In the genomic region with DNA sequence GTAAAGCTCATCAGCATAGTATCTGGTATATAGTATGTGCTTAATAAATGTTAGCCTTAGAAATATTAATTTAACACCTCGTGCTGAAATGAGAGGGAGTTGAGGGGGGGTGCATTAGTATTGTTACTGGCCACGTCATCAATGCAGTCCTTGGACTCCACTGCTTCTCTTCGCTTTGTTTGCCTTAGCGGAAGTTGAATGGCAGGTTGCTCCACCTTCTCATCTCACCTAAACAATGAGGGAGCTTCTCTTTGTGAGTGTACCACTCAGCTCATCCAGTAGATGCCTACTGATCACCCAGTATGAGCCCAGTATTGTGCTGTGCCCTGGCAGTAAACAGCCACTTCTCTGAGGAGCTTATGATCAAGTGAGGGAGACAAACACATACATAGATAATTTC, we compare ENCODE assay signal across 1 cellular context.
TF ChIP-seq lines count a peak whose summit lies in the region.

No MANE protein-coding gene starts in this region.

TF ChIP-seq in HepG2, 621 proteins besides CTCF, POLR2A, EP300 and RAD21 (continues in another document):
- TF ChIP-seq SP5 (CRISPR knock-in tag; IDR thresholded peaks at IDR 0.05; ENCODE audit: borderline replicate concordance, low read depth) (peak; percentile 89; the same call in 1 of the 2 replicates), SOX13 (IDR thresholded peaks at IDR 0.05) (no peak; the same call in 1 of the 2 replicates), SOX13 (CRISPR knock-in tag; conservative IDR thresholded peaks at IDR 0.05 in 1 of 2, IDR thresholded peaks at IDR 0.05 in 1 of 2) (peak in 1 of 2 experiments; percentile 92; a peak in 2 of 4 replicates), ZNF350 (CRISPR knock-in tag; IDR thresholded peaks at IDR 0.05; ENCODE audit: borderline replicate concordance, low read depth) (no peak), ZNF12 (CRISPR knock-in tag; IDR thresholded peaks at IDR 0.05) (no peak), HIVEP1 (CRISPR knock-in tag; IDR thresholded peaks at IDR 0.05) (no peak), ZNF44 (CRISPR knock-in tag; IDR thresholded peaks at IDR 0.05) (no peak), GFI1 (CRISPR knock-in tag; IDR thresholded peaks at IDR 0.05; ENCODE audit: borderline replicate concordance) (no peak), ZFP82 (CRISPR knock-in tag; IDR thresholded peaks at IDR 0.05; ENCODE audit: borderline replicate concordance) (no peak), DR1 (CRISPR knock-in tag; IDR thresholded peaks at IDR 0.05) (no peak), SP1 (IDR thresholded peaks at IDR 0.05) (no peak), SP1 (CRISPR knock-in tag; IDR thresholded peaks at IDR 0.05) (no peak), ZNF790 (CRISPR knock-in tag; IDR thresholded peaks at IDR 0.05; ENCODE audit: borderline replicate concordance) (no peak), ZFP1 (CRISPR knock-in tag; IDR thresholded peaks at IDR 0.05) (no peak), ZNF619 (CRISPR knock-in tag; IDR thresholded peaks at IDR 0.05) (no peak), ZNF567 (CRISPR knock-in tag; IDR thresholded peaks at IDR 0.05; ENCODE audit: borderline replicate concordance) (no peak), SMC3 (IDR thresholded peaks at IDR 0.05; ENCODE audit: low read length) (no peak), ZFP37 (CRISPR knock-in tag; IDR thresholded peaks at IDR 0.05; ENCODE audit: borderline replicate concordance) (no peak), ZNF562 (CRISPR knock-in tag; IDR thresholded peaks at IDR 0.05; ENCODE audit: borderline replicate concordance) (no peak), JUN (CRISPR knock-in tag; IDR thresholded peaks at IDR 0.05) (no peak), ZBTB38 (CRISPR knock-in tag; IDR thresholded peaks at IDR 0.05) (no peak), CC2D1A (CRISPR knock-in tag; IDR thresholded peaks at IDR 0.05) (no peak), ATRX (CRISPR knock-in tag; IDR thresholded peaks at IDR 0.05; ENCODE audit: borderline replicate concordance) (no peak), SOX6 (IDR thresholded peaks at IDR 0.05) (no peak), SOX6 (CRISPR knock-in tag; IDR thresholded peaks at IDR 0.05) (peak; percentile 77), CREM (IDR thresholded peaks at IDR 0.05) (peak; percentile 53; the same call in 1 of the 2 replicates), CREM (CRISPR knock-in tag; IDR thresholded peaks at IDR 0.05) (no peak), ZNF431 (CRISPR knock-in tag; IDR thresholded peaks at IDR 0.05; ENCODE audit: borderline replicate concordance, low read depth) (no peak), U2AF2 (IDR thresholded peaks at IDR 0.05; ENCODE audit: low read depth, low read length) (no peak), SOX5 (CRISPR knock-in tag; IDR thresholded peaks at IDR 0.05; ENCODE audit: borderline replicate concordance) (peak; percentile 86), GTF2F1 (IDR thresholded peaks at IDR 0.05; ENCODE audit: low read length) (no peak), CREB1 (IDR thresholded peaks at IDR 0.05) (peak; percentile 46; the same call in 1 of the 2 replicates), CREB1 (CRISPR knock-in tag; IDR thresholded peaks at IDR 0.05) (no peak), GABPA (IDR thresholded peaks at IDR 0.05; ENCODE audit: low read depth, low read length) (no peak), GABPA (CRISPR knock-in tag; IDR thresholded peaks at IDR 0.05; ENCODE audit: low read depth) (no peak), TAF1 (CRISPR knock-in tag; IDR thresholded peaks at IDR 0.05) (no peak), SAFB2 (CRISPR knock-in tag; IDR thresholded peaks at IDR 0.05; ENCODE audit: borderline replicate concordance, low read depth) (no peak), ZNF441 (CRISPR knock-in tag; IDR thresholded peaks at IDR 0.05; ENCODE audit: borderline replicate concordance) (no peak), ELF3 (CRISPR knock-in tag; IDR thresholded peaks at IDR 0.05) (no peak), ZNF225 (CRISPR knock-in tag; IDR thresholded peaks at IDR 0.05) (no peak), STAG1 (CRISPR knock-in tag; IDR thresholded peaks at IDR 0.05) (no peak), RNF2 (conservative IDR thresholded peaks at IDR 0.05; ENCODE audit: low read depth) (no peak), ZNF160 (CRISPR knock-in tag; IDR thresholded peaks at IDR 0.05) (no peak), NR1H2 (CRISPR knock-in tag; IDR thresholded peaks at IDR 0.05; ENCODE audit: borderline replicate concordance, low read depth) (no peak), TMF1 (CRISPR knock-in tag; IDR thresholded peaks at IDR 0.05; ENCODE audit: low read depth) (no peak), ETV6 (CRISPR knock-in tag; conservative IDR thresholded peaks at IDR 0.05) (no peak), TRIM24 (CRISPR knock-in tag; IDR thresholded peaks at IDR 0.05) (no peak), ZNF616 (CRISPR knock-in tag; IDR thresholded peaks at IDR 0.05; ENCODE audit: low read depth) (no peak), JARID2 (CRISPR knock-in tag; IDR thresholded peaks at IDR 0.05; ENCODE audit: insufficient replicate concordance) (no peak), MTA3 (CRISPR knock-in tag; IDR thresholded peaks at IDR 0.05) (no peak), ZFYVE20 (CRISPR knock-in tag; IDR thresholded peaks at IDR 0.05; ENCODE audit: borderline replicate concordance, low read depth) (no peak)
- TF ChIP-seq, protein P1, sequence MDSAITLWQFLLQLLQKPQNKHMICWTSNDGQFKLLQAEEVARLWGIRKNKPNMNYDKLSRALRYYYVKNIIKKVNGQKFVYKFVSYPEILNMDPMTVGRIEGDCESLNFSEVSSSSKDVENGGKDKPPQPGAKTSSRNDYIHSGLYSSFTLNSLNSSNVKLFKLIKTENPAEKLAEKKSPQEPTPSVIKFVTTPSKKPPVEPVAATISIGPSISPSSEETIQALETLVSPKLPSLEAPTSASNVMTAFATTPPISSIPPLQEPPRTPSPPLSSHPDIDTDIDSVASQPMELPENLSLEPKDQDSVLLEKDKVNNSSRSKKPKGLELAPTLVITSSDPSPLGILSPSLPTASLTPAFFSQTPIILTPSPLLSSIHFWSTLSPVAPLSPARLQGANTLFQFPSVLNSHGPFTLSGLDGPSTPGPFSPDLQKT (CRISPR knock-in tag; IDR thresholded peaks at IDR 0.05; ENCODE audit: borderline replicate concordance): no peak
- TF ChIP-seq, protein P2, sequence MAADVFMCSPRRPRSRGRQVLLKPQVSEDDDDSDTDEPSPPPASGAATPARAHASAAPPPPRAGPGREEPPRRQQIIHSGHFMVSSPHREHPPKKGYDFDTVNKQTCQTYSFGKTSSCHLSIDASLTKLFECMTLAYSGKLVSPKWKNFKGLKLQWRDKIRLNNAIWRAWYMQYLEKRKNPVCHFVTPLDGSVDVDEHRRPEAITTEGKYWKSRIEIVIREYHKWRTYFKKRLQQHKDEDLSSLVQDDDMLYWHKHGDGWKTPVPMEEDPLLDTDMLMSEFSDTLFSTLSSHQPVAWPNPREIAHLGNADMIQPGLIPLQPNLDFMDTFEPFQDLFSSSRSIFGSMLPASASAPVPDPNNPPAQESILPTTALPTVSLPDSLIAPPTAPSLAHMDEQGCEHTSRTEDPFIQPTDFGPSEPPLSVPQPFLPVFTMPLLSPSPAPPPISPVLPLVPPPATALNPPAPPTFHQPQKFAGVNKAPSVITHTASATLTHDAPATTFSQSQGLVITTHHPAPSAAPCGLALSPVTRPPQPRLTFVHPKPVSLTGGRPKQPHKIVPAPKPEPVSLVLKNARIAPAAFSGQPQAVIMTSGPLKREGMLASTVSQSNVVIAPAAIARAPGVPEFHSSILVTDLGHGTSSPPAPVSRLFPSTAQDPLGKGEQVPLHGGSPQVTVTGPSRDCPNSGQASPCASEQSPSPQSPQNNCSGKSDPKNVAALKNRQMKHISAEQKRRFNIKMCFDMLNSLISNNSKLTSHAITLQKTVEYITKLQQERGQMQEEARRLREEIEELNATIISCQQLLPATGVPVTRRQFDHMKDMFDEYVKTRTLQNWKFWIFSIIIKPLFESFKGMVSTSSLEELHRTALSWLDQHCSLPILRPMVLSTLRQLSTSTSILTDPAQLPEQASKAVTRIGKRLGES (CRISPR knock-in tag; IDR thresholded peaks at IDR 0.05; ENCODE audit: borderline replicate concordance): no peak
- TF ChIP-seq, protein P3, sequence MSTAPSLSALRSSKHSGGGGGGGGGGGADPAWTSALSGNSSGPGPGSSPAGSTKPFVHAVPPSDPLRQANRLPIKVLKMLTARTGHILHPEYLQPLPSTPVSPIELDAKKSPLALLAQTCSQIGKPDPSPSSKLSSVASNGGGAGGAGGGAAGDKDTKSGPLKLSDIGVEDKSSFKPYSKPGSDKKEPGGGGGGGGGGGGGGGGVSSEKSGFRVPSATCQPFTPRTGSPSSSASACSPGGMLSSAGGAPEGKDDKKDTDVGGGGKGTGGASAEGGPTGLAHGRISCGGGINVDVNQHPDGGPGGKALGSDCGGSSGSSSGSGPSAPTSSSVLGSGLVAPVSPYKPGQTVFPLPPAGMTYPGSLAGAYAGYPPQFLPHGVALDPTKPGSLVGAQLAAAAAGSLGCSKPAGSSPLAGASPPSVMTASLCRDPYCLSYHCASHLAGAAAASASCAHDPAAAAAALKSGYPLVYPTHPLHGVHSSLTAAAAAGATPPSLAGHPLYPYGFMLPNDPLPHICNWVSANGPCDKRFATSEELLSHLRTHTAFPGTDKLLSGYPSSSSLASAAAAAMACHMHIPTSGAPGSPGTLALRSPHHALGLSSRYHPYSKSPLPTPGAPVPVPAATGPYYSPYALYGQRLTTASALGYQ (CRISPR knock-in tag; IDR thresholded peaks at IDR 0.05): no peak
- TF ChIP-seq, protein P4, sequence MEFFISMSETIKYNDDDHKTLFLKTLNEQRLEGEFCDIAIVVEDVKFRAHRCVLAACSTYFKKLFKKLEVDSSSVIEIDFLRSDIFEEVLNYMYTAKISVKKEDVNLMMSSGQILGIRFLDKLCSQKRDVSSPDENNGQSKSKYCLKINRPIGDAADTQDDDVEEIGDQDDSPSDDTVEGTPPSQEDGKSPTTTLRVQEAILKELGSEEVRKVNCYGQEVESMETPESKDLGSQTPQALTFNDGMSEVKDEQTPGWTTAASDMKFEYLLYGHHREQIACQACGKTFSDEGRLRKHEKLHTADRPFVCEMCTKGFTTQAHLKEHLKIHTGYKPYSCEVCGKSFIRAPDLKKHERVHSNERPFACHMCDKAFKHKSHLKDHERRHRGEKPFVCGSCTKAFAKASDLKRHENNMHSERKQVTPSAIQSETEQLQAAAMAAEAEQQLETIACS (CRISPR knock-in tag; IDR thresholded peaks at IDR 0.05): no peak
- TF ChIP-seq, protein P5, sequence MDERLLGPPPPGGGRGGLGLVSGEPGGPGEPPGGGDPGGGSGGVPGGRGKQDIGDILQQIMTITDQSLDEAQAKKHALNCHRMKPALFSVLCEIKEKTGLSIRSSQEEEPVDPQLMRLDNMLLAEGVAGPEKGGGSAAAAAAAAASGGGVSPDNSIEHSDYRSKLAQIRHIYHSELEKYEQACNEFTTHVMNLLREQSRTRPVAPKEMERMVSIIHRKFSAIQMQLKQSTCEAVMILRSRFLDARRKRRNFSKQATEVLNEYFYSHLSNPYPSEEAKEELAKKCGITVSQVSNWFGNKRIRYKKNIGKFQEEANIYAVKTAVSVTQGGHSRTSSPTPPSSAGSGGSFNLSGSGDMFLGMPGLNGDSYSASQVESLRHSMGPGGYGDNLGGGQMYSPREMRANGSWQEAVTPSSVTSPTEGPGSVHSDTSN (CRISPR knock-in tag; IDR thresholded peaks at IDR 0.05): 0 out of 2 replicates have a peak, but pooled peaks have one; percentile 42
- TF ChIP-seq, protein P6, sequence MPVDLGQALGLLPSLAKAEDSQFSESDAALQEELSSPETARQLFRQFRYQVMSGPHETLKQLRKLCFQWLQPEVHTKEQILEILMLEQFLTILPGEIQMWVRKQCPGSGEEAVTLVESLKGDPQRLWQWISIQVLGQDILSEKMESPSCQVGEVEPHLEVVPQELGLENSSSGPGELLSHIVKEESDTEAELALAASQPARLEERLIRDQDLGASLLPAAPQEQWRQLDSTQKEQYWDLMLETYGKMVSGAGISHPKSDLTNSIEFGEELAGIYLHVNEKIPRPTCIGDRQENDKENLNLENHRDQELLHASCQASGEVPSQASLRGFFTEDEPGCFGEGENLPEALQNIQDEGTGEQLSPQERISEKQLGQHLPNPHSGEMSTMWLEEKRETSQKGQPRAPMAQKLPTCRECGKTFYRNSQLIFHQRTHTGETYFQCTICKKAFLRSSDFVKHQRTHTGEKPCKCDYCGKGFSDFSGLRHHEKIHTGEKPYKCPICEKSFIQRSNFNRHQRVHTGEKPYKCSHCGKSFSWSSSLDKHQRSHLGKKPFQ (CRISPR knock-in tag; IDR thresholded peaks at IDR 0.05; ENCODE audit: insufficient replicate concordance): no peak
- TF ChIP-seq, protein P7, sequence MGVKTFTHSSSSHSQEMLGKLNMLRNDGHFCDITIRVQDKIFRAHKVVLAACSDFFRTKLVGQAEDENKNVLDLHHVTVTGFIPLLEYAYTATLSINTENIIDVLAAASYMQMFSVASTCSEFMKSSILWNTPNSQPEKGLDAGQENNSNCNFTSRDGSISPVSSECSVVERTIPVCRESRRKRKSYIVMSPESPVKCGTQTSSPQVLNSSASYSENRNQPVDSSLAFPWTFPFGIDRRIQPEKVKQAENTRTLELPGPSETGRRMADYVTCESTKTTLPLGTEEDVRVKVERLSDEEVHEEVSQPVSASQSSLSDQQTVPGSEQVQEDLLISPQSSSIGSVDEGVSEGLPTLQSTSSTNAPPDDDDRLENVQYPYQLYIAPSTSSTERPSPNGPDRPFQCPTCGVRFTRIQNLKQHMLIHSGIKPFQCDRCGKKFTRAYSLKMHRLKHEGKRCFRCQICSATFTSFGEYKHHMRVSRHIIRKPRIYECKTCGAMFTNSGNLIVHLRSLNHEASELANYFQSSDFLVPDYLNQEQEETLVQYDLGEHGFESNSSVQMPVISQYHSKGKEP (CRISPR knock-in tag; IDR thresholded peaks at IDR 0.05): no peak
- TF ChIP-seq, protein P8, sequence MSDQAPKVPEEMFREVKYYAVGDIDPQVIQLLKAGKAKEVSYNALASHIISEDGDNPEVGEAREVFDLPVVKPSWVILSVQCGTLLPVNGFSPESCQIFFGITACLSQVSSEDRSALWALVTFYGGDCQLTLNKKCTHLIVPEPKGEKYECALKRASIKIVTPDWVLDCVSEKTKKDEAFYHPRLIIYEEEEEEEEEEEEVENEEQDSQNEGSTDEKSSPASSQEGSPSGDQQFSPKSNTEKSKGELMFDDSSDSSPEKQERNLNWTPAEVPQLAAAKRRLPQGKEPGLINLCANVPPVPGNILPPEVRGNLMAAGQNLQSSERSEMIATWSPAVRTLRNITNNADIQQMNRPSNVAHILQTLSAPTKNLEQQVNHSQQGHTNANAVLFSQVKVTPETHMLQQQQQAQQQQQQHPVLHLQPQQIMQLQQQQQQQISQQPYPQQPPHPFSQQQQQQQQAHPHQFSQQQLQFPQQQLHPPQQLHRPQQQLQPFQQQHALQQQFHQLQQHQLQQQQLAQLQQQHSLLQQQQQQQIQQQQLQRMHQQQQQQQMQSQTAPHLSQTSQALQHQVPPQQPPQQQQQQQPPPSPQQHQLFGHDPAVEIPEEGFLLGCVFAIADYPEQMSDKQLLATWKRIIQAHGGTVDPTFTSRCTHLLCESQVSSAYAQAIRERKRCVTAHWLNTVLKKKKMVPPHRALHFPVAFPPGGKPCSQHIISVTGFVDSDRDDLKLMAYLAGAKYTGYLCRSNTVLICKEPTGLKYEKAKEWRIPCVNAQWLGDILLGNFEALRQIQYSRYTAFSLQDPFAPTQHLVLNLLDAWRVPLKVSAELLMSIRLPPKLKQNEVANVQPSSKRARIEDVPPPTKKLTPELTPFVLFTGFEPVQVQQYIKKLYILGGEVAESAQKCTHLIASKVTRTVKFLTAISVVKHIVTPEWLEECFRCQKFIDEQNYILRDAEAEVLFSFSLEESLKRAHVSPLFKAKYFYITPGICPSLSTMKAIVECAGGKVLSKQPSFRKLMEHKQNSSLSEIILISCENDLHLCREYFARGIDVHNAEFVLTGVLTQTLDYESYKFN (CRISPR knock-in tag; conservative IDR thresholded peaks at IDR 0.05): no peak
